ENCODE assay signal across 8 cellular contexts in genomic region chr6:26172496-26172958, GRCh38.
DNase-seq lines count a peak whose midpoint lies in the region; ATAC-seq, FAIRE-seq and TF ChIP-seq lines count a peak whose summit lies in the region.

No MANE protein-coding gene starts in this region.

- peak overlapping the region; percentile 71 for H3K4me3 Mint-ChIP-seq in MCF 10A (ENCODE audit: unreplicated experiment)
- H3K4me3 Mint-ChIP-seq in stimulated activated effector memory CD8-positive, alpha-beta T cell treated with anti-CD3 and anti-CD28 coated beads, Interleukin-12 subunit alpha, Interleukin-12 subunit beta, amount 100 ng/mL, for 72 hours: peak overlapping the region; percentile 77

- ATAC-seq in HG02870 (IDR thresholded peaks at IDR 0.05; ENCODE audit: unreplicated experiment): peak; percentile 16
- ATAC-seq in stimulated activated effector memory CD8-positive, alpha-beta T cell treated with anti-CD3 and anti-CD28 coated beads, Interleukin-12 subunit alpha, Interleukin-12 subunit beta, amount 100 ng/mL, for 72 hours: peak; percentile 54

- no peaks in the 10 kb centered on the region for H3K27me3 Mint-ChIP-seq in MCF 10A (ENCODE audit: insufficient read depth, unreplicated experiment)

- dilution Hi-C loops in keratinocyte (cut with MboI; ENCODE audit: extremely low pct_ligation_motif_present, low sequenced_read_pairs): no loop called here

- H4K20me1 ChIP-seq in OCI-LY1 (ENCODE audit: insufficient read depth, low read length) (no peaks in the 10 kb centered on the region), keratinocyte (ENCODE audit: control insufficient read depth, extremely low read depth, insufficient read depth, low read length) (no peaks in the 10 kb centered on the region)

- peak overlapping the region; percentile 81 for H3K4me2 ChIP-seq in OCI-LY1 (ENCODE audit: low read length)
- H3K4me2 ChIP-seq in keratinocyte (ENCODE audit: control insufficient read depth, extremely low read depth, insufficient read depth, low read depth, low read length): peak overlapping the region; percentile 93

- H3K9me3 ChIP-seq in OCI-LY1 (ENCODE audit: low read length): no peaks in the 10 kb centered on the region
- no peaks in the 10 kb centered on the region for H3K9me3 ChIP-seq in keratinocyte (ENCODE audit: control insufficient read depth, low read depth, low read length)

- BruUV-seq in MCF 10A (replicated peaks; lab: Mats Ljungman, UMichigan): TSS peak; percentile 72

- 0 out of 2 replicates have a peak, but pooled peaks cover 5% of the 10 kb centered on the region for H3F3A ChIP-seq in OCI-LY1 (ENCODE audit: insufficient read depth, low read length)

- TF ChIP-seq CTCF in OCI-LY1 (IDR thresholded peaks at IDR 0.05; ENCODE audit: low read length) (no peak), MCF 10A (IDR thresholded peaks at IDR 0.05; ENCODE audit: unreplicated experiment) (no peak), keratinocyte (optimal IDR thresholded peaks at IDR 0.05 in 1 of 3, IDR thresholded peaks at IDR 0.05 in 1 of 3, conservative IDR thresholded peaks at IDR 0.05 in 1 of 3; ENCODE audit: extremely low read depth in 1 of 3, insufficient read depth in 2 of 3, low read length in 3 of 3) (no peak)

- no peaks in the 10 kb centered on the region for H3K9me2 ChIP-seq in OCI-LY1 (ENCODE audit: low read depth, low read length)

- intact Hi-C loops in MCF 10A (cut with micrococcal nuclease): loop anchor here (10.0 kb wide), 1 partner anchor 362 kb away; the partner anchor contains the start of gene HMGN4

- H3K27ac ChIP-seq in OCI-LY1 (ENCODE audit: low read depth, low read length, poor library complexity, severe bottlenecking) (peak overlapping the region; percentile 95), keratinocyte (ENCODE audit: control insufficient read depth, insufficient read depth, low read length) (peak overlapping the region; percentile 73)

- DNase-seq in NCI-H526 (lab: John Stamatoyannopoulos, UW) (peak; percentile 33 to 56), NCI-H526 treated with DMSO at 0.1 percent for 48 hours (lab: John Stamatoyannopoulos, UW) (no peak), MCF 10A (ENCODE audit: unreplicated experiment) (peak; percentile 60), keratinocyte (ENCODE audit: low read depth, low spot score) (no peak), iPS-NIHi11 (ENCODE audit: low spot score) (no peak)
- no peak for DNase-seq in stimulated activated effector memory CD8-positive, alpha-beta T cell treated with anti-CD3 and anti-CD28 coated beads, Interleukin-12 subunit alpha, Interleukin-12 subunit beta, amount 100 ng/mL, for 72 hours (ENCODE audit: low spot score in 2 of 2)

- H3K4me1 ChIP-seq in OCI-LY1 (ENCODE audit: insufficient read depth, low read length, severe bottlenecking) (peaks cover 52% of the 10 kb centered on the region), keratinocyte (ENCODE audit: control insufficient read depth, extremely low read depth, insufficient read depth, low read length) (peaks cover 15% of the 10 kb centered on the region)

- H3K4me1 Mint-ChIP-seq in MCF 10A (ENCODE audit: insufficient read depth, unreplicated experiment): peaks cover 36% of the 10 kb centered on the region
- H3K4me1 Mint-ChIP-seq in stimulated activated effector memory CD8-positive, alpha-beta T cell treated with anti-CD3 and anti-CD28 coated beads, Interleukin-12 subunit alpha, Interleukin-12 subunit beta, amount 100 ng/mL, for 72 hours: peaks cover 50% of the 10 kb centered on the region

- H3K27ac Mint-ChIP-seq in MCF 10A (ENCODE audit: low read depth, unreplicated experiment): peak overlapping the region; percentile 87
- peak overlapping the region; percentile 92 for H3K27ac Mint-ChIP-seq in stimulated activated effector memory CD8-positive, alpha-beta T cell treated with anti-CD3 and anti-CD28 coated beads, Interleukin-12 subunit alpha, Interleukin-12 subunit beta, amount 100 ng/mL, for 72 hours

- CTCF ChIA-PET in MCF 10A (lab: Yijun Ruan, JAX): interaction anchor here (0.7 to 2.5 kb wide), 4 partner anchors 10 to 48 kb away, joined by 3 to 11 read pairs (median 4); a partner anchor contains a TSS

- POLR2A ChIA-PET in MCF 10A (lab: Yijun Ruan, JAX): interaction anchor here (0.6 to 10.4 kb wide), 43 partner anchors 10 to 1722 kb away, joined by 3 to 487 read pairs (median 5); partner anchors contain the start of genes HFE and HMGN4

- H3K36me3 Mint-ChIP-seq in MCF 10A (ENCODE audit: insufficient read depth, unreplicated experiment): peaks cover 13% of the 10 kb centered on the region
- H3K36me3 Mint-ChIP-seq in stimulated activated effector memory CD8-positive, alpha-beta T cell treated with anti-CD3 and anti-CD28 coated beads, Interleukin-12 subunit alpha, Interleukin-12 subunit beta, amount 100 ng/mL, for 72 hours: peaks cover 23% of the 10 kb centered on the region

- H3K9me3 Mint-ChIP-seq in MCF 10A (ENCODE audit: unreplicated experiment): no peaks in the 10 kb centered on the region
- no peaks in the 10 kb centered on the region for H3K9me3 Mint-ChIP-seq in stimulated activated effector memory CD8-positive, alpha-beta T cell treated with anti-CD3 and anti-CD28 coated beads, Interleukin-12 subunit alpha, Interleukin-12 subunit beta, amount 100 ng/mL, for 72 hours

- H3K79me2 ChIP-seq in OCI-LY1 (ENCODE audit: insufficient read depth, low read length): no peaks in the 10 kb centered on the region
- H3K79me2 ChIP-seq in keratinocyte (ENCODE audit: control insufficient read depth, insufficient read depth, low read length): no peaks in the 10 kb centered on the region

- no peaks in the 10 kb centered on the region for H3K9me1 ChIP-seq in keratinocyte (ENCODE audit: control insufficient read depth, extremely low read depth, insufficient read depth, low read length)

- H3K4me3 ChIP-seq in OCI-LY1 (ENCODE audit: low read depth, low read length, poor library complexity, severe bottlenecking): peak overlapping the region; percentile 69
- H3K4me3 ChIP-seq in keratinocyte (ENCODE audit: control insufficient read depth in 2 of 3, extremely low read depth in 1 of 3, insufficient read depth in 2 of 3, low read depth in 1 of 3, low read length in 3 of 3): peak overlapping the region; percentile 52 to 86 (median 80)

- H3K27me3 ChIP-seq in OCI-LY1 (ENCODE audit: insufficient read depth, low read length) (no peaks in the 10 kb centered on the region), keratinocyte (ENCODE audit: control insufficient read depth, extremely low read depth, insufficient read depth, low read length) (no peaks in the 10 kb centered on the region)

- H3K9ac ChIP-seq in OCI-LY1 (ENCODE audit: low read length) (peak overlapping the region; percentile 80), keratinocyte (ENCODE audit: control insufficient read depth, extremely low read depth, insufficient read depth, low read length) (peak overlapping the region; percentile 74)

- H3K36me3 ChIP-seq in OCI-LY1 (ENCODE audit: insufficient read depth, low read length): no peaks in the 10 kb centered on the region
- H3K36me3 ChIP-seq in keratinocyte (ENCODE audit: control insufficient read depth in 2 of 2, extremely low read depth in 1 of 2, insufficient read depth in 2 of 2, low read length in 2 of 2): no peaks in the 10 kb centered on the region

- H2AFZ ChIP-seq in OCI-LY1 (ENCODE audit: low read length): no peak overlapping the region
- H2AFZ ChIP-seq in keratinocyte (ENCODE audit: control insufficient read depth, low read length): peak overlapping the region; percentile 85

- no peak for FAIRE-seq in keratinocyte (lab: Jason Lieb, UNC)

Comparison
In these comparisons a context has a peak if more than half of its experiments do, and no peak if none do; other contexts are left out.
1. DNase-seq: peak in NCI-H526 (2 of 2) and MCF 10A (single experiment); none in NCI-H526 treated with DMSO at 0.1 percent for 48 hours (single experiment), keratinocyte (single experiment), stimulated activated effector memory CD8-positive, alpha-beta T cell treated with anti-CD3 and anti-CD28 coated beads, Interleukin-12 subunit alpha, Interleukin-12 subunit beta, amount 100 ng/mL, for 72 hours (0 of 2) and iPS-NIHi11 (single experiment).